In the genomic region with DNA sequence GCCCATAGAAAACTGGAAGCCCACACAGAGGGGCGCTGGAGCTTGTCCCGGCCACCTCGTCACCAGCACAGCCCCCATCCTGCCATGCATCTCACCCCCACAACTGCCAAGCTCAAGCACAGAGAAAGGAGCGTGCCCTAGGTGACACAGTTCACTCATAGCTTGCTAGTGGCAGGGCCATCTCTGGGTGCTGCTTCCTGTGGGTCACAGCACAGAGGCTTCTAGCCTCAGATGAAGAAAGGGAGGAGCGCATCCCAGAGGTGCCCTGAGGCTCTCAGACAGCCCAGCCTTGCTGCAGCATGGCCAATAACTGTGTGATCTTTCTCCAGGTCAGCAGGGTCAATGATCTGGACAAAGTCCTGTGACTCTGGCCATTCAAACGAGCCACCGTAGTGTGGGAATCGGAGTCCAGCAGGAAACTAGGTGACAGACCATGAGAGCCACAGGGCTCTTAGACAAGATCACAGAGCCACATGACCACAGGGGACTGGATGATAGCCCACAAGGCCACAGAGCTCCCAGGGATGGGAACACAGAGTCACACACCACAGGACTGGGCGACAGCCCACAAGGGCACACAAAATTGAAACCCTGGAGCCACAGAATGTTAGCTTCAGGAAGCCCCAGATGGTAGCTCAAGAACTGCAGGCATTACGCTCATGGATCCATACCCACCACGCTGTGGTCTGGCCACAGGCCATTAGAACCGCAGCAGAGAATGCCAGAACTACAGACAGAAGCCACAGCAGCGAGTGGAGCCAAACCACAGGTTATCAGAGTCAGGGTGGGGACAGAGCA, we compare ENCODE assay signal across 14 cellular contexts. TPM values are rescaled to one million over a fixed set of nuclear protein-coding genes. Genes with fewer than 3 reads are reported as not detected.
DNase-seq lines count a peak whose midpoint lies in the region; ATAC-seq and TF ChIP-seq lines count a peak whose summit lies in the region.
"Had no signal": no experiment of that assay in that cellular context is flagged by ENCODE, and none has a peak within 500 bp of the region (broad histone marks: within the 10 kb centered on the region; RNA-seq: fewer than 3 reads in every experiment).

No MANE protein-coding gene starts in this region.

- no peak overlapping the region for H3K27ac Mint-ChIP-seq in activated CD4-positive, alpha-beta memory T cell treated with anti-CD3 and anti-CD28 coated beads, Interleukin-2, amount 10 ng/mL, durations not matched to agents 7 days and 5 days
- H3K27ac Mint-ChIP-seq in activated naive CD4-positive, alpha-beta T cell treated with anti-CD3 and anti-CD28 coated beads for 36 hours, result no peak overlapping the region
- H3K27ac Mint-ChIP-seq: activated naive CD4-positive, alpha-beta T cell treated with anti-CD3 and anti-CD28 coated beads, Interleukin-2, amount 10 ng/mL, durations not matched to agents 7 days and 5 days had no signal

- no peaks in the 10 kb centered on the region for H3K36me3 Mint-ChIP-seq in activated CD4-positive, alpha-beta memory T cell treated with anti-CD3 and anti-CD28 coated beads, Interleukin-2, amount 10 ng/mL, durations not matched to agents 7 days and 5 days (ENCODE audit: low read depth)
- no peaks in the 10 kb centered on the region for H3K36me3 Mint-ChIP-seq in activated naive CD4-positive, alpha-beta T cell treated with anti-CD3 and anti-CD28 coated beads for 36 hours (ENCODE audit: low read depth)
- H3K36me3 Mint-ChIP-seq: activated naive CD4-positive, alpha-beta T cell treated with anti-CD3 and anti-CD28 coated beads, Interleukin-2, amount 10 ng/mL, durations not matched to agents 7 days and 5 days had no signal

- H3K4me3 Mint-ChIP-seq in activated CD4-positive, alpha-beta memory T cell treated with anti-CD3 and anti-CD28 coated beads, Interleukin-2, amount 10 ng/mL, durations not matched to agents 7 days and 5 days, result no peak overlapping the region
- H3K4me3 Mint-ChIP-seq in activated naive CD4-positive, alpha-beta T cell treated with anti-CD3 and anti-CD28 coated beads for 36 hours, result no peak overlapping the region
- H3K4me3 Mint-ChIP-seq: activated naive CD4-positive, alpha-beta T cell treated with anti-CD3 and anti-CD28 coated beads, Interleukin-2, amount 10 ng/mL, durations not matched to agents 7 days and 5 days had no signal

- H3K4me1 ChIP-seq in DND-41 (ENCODE audit: insufficient read depth, low read length) (no peaks in the 10 kb centered on the region), right lobe of liver (peaks cover 0 to 5% (median 0%) of the 10 kb centered on the region in 4 donors), A673 (ENCODE audit: insufficient read depth, low read length, poor library complexity, severe bottlenecking) (no peaks in the 10 kb centered on the region)

- POLR2A ChIA-PET in activated CD4-positive, alpha-beta memory T cell treated with anti-CD3 and anti-CD28 coated beads, Interleukin-2, amount 10 ng/mL, durations not matched to agents 7 days and 5 days (lab: Charles Lee), result no interaction called here
- POLR2A ChIA-PET in A673 (lab: Charles Lee; ENCODE audit: low non-redundant PET), result no interaction called here

- CTCF ChIA-PET in activated CD4-positive, alpha-beta memory T cell treated with anti-CD3 and anti-CD28 coated beads, Interleukin-2, amount 10 ng/mL, durations not matched to agents 7 days and 5 days (lab: Charles Lee), result no interaction called here
- CTCF ChIA-PET in A673 (lab: Charles Lee), result no interaction called here
- CTCF ChIA-PET in activated naive CD4-positive, alpha-beta T cell treated with anti-CD3 and anti-CD28 coated beads for 36 hours (lab: Charles Lee), result no interaction called here

- H3K4me1 Mint-ChIP-seq in activated CD4-positive, alpha-beta memory T cell treated with anti-CD3 and anti-CD28 coated beads, Interleukin-2, amount 10 ng/mL, durations not matched to agents 7 days and 5 days, result peaks cover 10% of the 10 kb centered on the region
- H3K4me1 Mint-ChIP-seq in activated naive CD4-positive, alpha-beta T cell treated with anti-CD3 and anti-CD28 coated beads for 36 hours (ENCODE audit: low read depth), result no peaks in the 10 kb centered on the region
- H3K4me1 Mint-ChIP-seq: activated naive CD4-positive, alpha-beta T cell treated with anti-CD3 and anti-CD28 coated beads, Interleukin-2, amount 10 ng/mL, durations not matched to agents 7 days and 5 days had no signal

- TF ChIP-seq POLR2A in right lobe of liver (IDR thresholded peaks at IDR 0.05), result no peak

- no peak overlapping the region for H2AFZ ChIP-seq in DND-41 (ENCODE audit: low read depth, low read length)

- no peaks in the 10 kb centered on the region for H3K9me3 ChIP-seq in DND-41 (ENCODE audit: insufficient read depth, low read length, severe bottlenecking)
- no peaks in the 10 kb centered on the region for H3K9me3 ChIP-seq in right lobe of liver
- no peaks in the 10 kb centered on the region for H3K9me3 ChIP-seq in A673 (ENCODE audit: low read depth, low read length, poor library complexity, severe bottlenecking)
- H3K9me3 ChIP-seq: BLaER1 treated with 17β-estradiol and CSF1 and Interleukin-3, amounts not matched to agents 10 nM and 100 nM; spleen had no signal

- TF ChIP-seq CTCF in DND-41 (IDR thresholded peaks at IDR 0.05; ENCODE audit: borderline replicate concordance, extremely low read depth, low read length, poor library complexity, severe bottlenecking) (no peak), right lobe of liver (IDR thresholded peaks at IDR 0.05) (no peak), A673 (conservative IDR thresholded peaks at IDR 0.05; ENCODE audit: low read depth, low read length) (no peak)

- no peak overlapping the region for H3K4me2 ChIP-seq in DND-41 (ENCODE audit: insufficient read depth, low read length)

- H3K9ac ChIP-seq in DND-41 (ENCODE audit: low read depth, low read length), result no peak overlapping the region
- H3K9ac ChIP-seq: BLaER1 treated with 17β-estradiol and CSF1 and Interleukin-3, amounts not matched to agents 10 nM and 100 nM had no signal

- H4K20me1 ChIP-seq in DND-41 (ENCODE audit: insufficient read depth, low read length), result peaks cover 4% of the 10 kb centered on the region; the same call in 1 of the 2 replicates

- intact Hi-C loops in right lobe of liver (cut with DNase I), result no loop called here
- intact Hi-C loops in A673 (cut with micrococcal nuclease; ENCODE audit: unreplicated experiment), result no loop called here
- intact Hi-C loops in activated naive CD4-positive, alpha-beta T cell treated with anti-CD3 and anti-CD28 coated beads for 36 hours (cut with micrococcal nuclease), result no loop called here

- no peaks in the 10 kb centered on the region for H3K79me2 ChIP-seq in DND-41 (ENCODE audit: insufficient read depth, low read length)

- no peak overlapping the region for H3K27ac ChIP-seq in DND-41 (ENCODE audit: low read length)
- H3K27ac ChIP-seq in right lobe of liver, result no peak overlapping the region
- H3K27ac ChIP-seq in A673 (ENCODE audit: low read depth, low read length, poor library complexity, severe bottlenecking), result no peak overlapping the region
- H3K27ac ChIP-seq: BLaER1 treated with 17β-estradiol and CSF1 and Interleukin-3, amounts not matched to agents 10 nM and 100 nM; spleen had no signal

- no peaks in the 10 kb centered on the region for H3K36me3 ChIP-seq in DND-41 (ENCODE audit: insufficient read depth, low read length)
- H3K36me3 ChIP-seq in right lobe of liver, result no peaks in the 10 kb centered on the region
- no peaks in the 10 kb centered on the region for H3K36me3 ChIP-seq in A673 (ENCODE audit: insufficient read depth, low read length, poor library complexity, severe bottlenecking)
- H3K36me3 ChIP-seq: BLaER1 treated with 17β-estradiol and CSF1 and Interleukin-3, amounts not matched to agents 10 nM and 100 nM; spleen had no signal

- BruUV-seq in A673 (replicated peaks; lab: Mats Ljungman, UMichigan), result no TSS peak

- peaks cover 21% of the 10 kb centered on the region for H3K27me3 Mint-ChIP-seq in activated CD4-positive, alpha-beta memory T cell treated with anti-CD3 and anti-CD28 coated beads, Interleukin-2, amount 10 ng/mL, durations not matched to agents 7 days and 5 days
- H3K27me3 Mint-ChIP-seq in activated naive CD4-positive, alpha-beta T cell treated with anti-CD3 and anti-CD28 coated beads for 36 hours (ENCODE audit: low read depth), result no peaks in the 10 kb centered on the region

- no peak overlapping the region for H3K4me3 ChIP-seq in DND-41 (ENCODE audit: low read depth in 1 of 2, low read length in 2 of 2)
- no peak overlapping the region for H3K4me3 ChIP-seq in right lobe of liver
- no peak overlapping the region for H3K4me3 ChIP-seq in A673 (ENCODE audit: low read depth, low read length, poor library complexity, severe bottlenecking)
- H3K4me3 ChIP-seq: BLaER1 treated with 17β-estradiol and CSF1 and Interleukin-3, amounts not matched to agents 10 nM and 100 nM; spleen had no signal

- DNase-seq in DND-41, result peak; percentile 20
- DNase-seq in M059J (ENCODE audit: low read depth), result peak; percentile 82
- DNase-seq in activated CD4-positive, alpha-beta memory T cell treated with anti-CD3 and anti-CD28 coated beads, Interleukin-2, amount 10 ng/mL, durations not matched to agents 7 days and 5 days, result peak; percentile 18
- DNase-seq in right lobe of liver, result no peak
- DNase-seq in activated CD4-positive, alpha-beta T cell treated with anti-CD3 and anti-CD28 coated beads, Interleukin-2, amount 50 U/mL, for 1 hour, result no peak
- DNase-seq in CD1c-positive myeloid dendritic cell (ENCODE audit: extremely low spot score), result no peak
- no peak for DNase-seq in A673 (ENCODE audit: low spot score)
- DNase-seq in activated naive CD4-positive, alpha-beta T cell treated with anti-CD3 and anti-CD28 coated beads for 36 hours, result no peak
- DNase-seq: activated naive CD4-positive, alpha-beta T cell treated with anti-CD3 and anti-CD28 coated beads, Interleukin-2, amount 10 ng/mL, durations not matched to agents 7 days and 5 days; hippocampal formation; NCI-H187; spleen had no signal

- 53% methylated on average over 7 of the region's 13 CpGs for WGBS in right lobe of liver (ENCODE audit: insufficient coverage, low coverage, low lambda C conversion rate, missing lambda C conversion rate)

- H3K27me3 ChIP-seq in DND-41 (ENCODE audit: insufficient read depth, low read length, poor library complexity) (peaks cover 9% of the 10 kb centered on the region), right lobe of liver (no peaks in the 10 kb centered on the region), A673 (replicated peaks; ENCODE audit: insufficient read depth, low read depth, low read length, poor library complexity) (no peaks in the 10 kb centered on the region)

- ATAC-seq in DND-41 (ENCODE audit: insufficient read depth, low read depth), result peak; percentile 48; the same call in 2 of the 3 replicates
- ATAC-seq in right lobe of liver, result peak; percentile 31 to 82 (median 64)

- no peaks in the 10 kb centered on the region for H3K9me3 Mint-ChIP-seq in activated CD4-positive, alpha-beta memory T cell treated with anti-CD3 and anti-CD28 coated beads, Interleukin-2, amount 10 ng/mL, durations not matched to agents 7 days and 5 days
- no peaks in the 10 kb centered on the region for H3K9me3 Mint-ChIP-seq in activated naive CD4-positive, alpha-beta T cell treated with anti-CD3 and anti-CD28 coated beads for 36 hours
- H3K9me3 Mint-ChIP-seq: activated naive CD4-positive, alpha-beta T cell treated with anti-CD3 and anti-CD28 coated beads, Interleukin-2, amount 10 ng/mL, durations not matched to agents 7 days and 5 days had no signal

RNA-seq across cellular contexts. Expression of gene GRIP2, which starts 25.8 kb away (rescaled TPM):
- total RNA-seq in M059J (2014; rRNA removed; shearing (Covaris generic)), result 6.8 and 7.6 TPM in 2 replicates
- total RNA-seq in activated CD4-positive, alpha-beta memory T cell treated with anti-CD3 and anti-CD28 coated beads, Interleukin-2, amount 10 ng/mL, durations not matched to agents 7 days and 5 days, result under 1 TPM; 0.08 to 0.35 TPM
- total RNA-seq in right lobe of liver (under 1 TPM in 5 of 6 experiments, not detected in 1; 0.04 to 0.44 (median 0.33) TPM), A673 (2021) (0.43 and 0.76 TPM in 2 replicates)
- not detected for total RNA-seq in activated naive CD4-positive, alpha-beta T cell treated with anti-CD3 and anti-CD28 coated beads for 36 hours
- total RNA-seq: mononuclear cell had no signal

Comparison
In these comparisons a context has a peak if more than half of its experiments do, and no peak if none do; other contexts are left out.
1. DNase-seq: peak in DND-41 (single experiment), M059J (single experiment) and activated CD4-positive, alpha-beta memory T cell treated with anti-CD3 and anti-CD28 coated beads, Interleukin-2, amount 10 ng/mL, durations not matched to agents 7 days and 5 days (single experiment); none in right lobe of liver (0 of 3), activated CD4-positive, alpha-beta T cell treated with anti-CD3 and anti-CD28 coated beads, Interleukin-2, amount 50 U/mL, for 1 hour (single experiment), CD1c-positive myeloid dendritic cell (single experiment), A673 (single experiment) and activated naive CD4-positive, alpha-beta T cell treated with anti-CD3 and anti-CD28 coated beads for 36 hours (single experiment).